Comparison of ENCODE assay signal across 1 cellular context in the genomic region with DNA sequence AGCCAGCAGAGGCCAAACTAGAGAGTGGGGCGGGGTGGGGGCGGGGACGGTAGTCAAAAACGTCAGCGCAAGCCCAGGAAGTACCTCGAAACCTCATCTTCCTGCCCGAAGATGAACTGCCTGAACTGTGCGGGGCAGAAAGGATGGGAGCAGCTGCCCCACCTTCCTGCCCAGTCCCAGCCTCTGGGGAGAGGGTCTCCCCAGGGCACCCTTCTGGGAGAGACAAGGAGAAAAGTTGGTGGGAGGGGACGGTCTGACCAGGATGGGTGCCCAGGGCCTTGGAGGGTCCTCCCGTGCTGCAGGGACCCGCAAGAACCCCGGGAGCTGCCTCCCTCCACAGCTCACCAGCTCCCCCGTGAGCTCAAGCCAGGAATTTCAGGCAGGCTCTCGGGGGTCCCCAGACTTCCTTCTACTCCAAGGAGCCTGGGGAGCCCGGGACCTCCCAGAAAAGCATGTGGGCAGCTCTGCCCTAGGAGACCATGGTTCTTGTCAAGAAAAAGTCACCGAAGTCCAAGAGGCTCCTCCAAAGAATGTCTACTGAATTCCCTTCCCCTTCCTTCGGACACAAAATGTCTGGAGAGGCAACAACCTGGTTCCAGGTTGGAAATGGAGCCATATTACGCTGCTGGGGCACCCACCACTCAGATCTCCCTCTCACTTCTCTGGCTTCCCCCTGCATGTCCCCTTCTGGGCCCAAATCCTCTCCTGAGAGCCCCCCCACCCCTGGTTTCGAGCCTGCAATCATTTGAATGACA.
TF ChIP-seq lines count a peak whose summit lies in the region.

No MANE protein-coding gene starts in this region.

TF ChIP-seq in HepG2, 621 proteins besides CTCF, POLR2A, EP300 and RAD21 (continued from another document):
- peak; percentile 38; the same call in 1 of the 2 replicates for TF ChIP-seq ZNF333 (CRISPR knock-in tag; IDR thresholded peaks at IDR 0.05; ENCODE audit: borderline replicate concordance)
- TF ChIP-seq, protein P1, sequence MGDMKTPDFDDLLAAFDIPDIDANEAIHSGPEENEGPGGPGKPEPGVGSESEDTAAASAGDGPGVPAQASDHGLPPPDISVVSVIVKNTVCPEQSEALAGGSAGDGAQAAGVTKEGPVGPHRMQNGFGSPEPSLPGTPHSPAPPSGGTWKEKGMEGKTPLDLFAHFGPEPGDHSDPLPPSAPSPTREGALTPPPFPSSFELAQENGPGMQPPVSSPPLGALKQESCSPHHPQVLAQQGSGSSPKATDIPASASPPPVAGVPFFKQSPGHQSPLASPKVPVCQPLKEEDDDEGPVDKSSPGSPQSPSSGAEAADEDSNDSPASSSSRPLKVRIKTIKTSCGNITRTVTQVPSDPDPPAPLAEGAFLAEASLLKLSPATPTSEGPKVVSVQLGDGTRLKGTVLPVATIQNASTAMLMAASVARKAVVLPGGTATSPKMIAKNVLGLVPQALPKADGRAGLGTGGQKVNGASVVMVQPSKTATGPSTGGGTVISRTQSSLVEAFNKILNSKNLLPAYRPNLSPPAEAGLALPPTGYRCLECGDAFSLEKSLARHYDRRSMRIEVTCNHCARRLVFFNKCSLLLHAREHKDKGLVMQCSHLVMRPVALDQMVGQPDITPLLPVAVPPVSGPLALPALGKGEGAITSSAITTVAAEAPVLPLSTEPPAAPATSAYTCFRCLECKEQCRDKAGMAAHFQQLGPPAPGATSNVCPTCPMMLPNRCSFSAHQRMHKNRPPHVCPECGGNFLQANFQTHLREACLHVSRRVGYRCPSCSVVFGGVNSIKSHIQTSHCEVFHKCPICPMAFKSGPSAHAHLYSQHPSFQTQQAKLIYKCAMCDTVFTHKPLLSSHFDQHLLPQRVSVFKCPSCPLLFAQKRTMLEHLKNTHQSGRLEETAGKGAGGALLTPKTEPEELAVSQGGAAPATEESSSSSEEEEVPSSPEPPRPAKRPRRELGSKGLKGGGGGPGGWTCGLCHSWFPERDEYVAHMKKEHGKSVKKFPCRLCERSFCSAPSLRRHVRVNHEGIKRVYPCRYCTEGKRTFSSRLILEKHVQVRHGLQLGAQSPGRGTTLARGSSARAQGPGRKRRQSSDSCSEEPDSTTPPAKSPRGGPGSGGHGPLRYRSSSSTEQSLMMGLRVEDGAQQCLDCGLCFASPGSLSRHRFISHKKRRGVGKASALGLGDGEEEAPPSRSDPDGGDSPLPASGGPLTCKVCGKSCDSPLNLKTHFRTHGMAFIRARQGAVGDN (CRISPR knock-in tag; IDR thresholded peaks at IDR 0.05): peak; percentile 36
- 0 out of 2 replicates have a peak, but pooled peaks have one; percentile 41 for TF ChIP-seq ZNF614 (CRISPR knock-in tag; IDR thresholded peaks at IDR 0.05; ENCODE audit: borderline replicate concordance)
- TF ChIP-seq, protein P2, sequence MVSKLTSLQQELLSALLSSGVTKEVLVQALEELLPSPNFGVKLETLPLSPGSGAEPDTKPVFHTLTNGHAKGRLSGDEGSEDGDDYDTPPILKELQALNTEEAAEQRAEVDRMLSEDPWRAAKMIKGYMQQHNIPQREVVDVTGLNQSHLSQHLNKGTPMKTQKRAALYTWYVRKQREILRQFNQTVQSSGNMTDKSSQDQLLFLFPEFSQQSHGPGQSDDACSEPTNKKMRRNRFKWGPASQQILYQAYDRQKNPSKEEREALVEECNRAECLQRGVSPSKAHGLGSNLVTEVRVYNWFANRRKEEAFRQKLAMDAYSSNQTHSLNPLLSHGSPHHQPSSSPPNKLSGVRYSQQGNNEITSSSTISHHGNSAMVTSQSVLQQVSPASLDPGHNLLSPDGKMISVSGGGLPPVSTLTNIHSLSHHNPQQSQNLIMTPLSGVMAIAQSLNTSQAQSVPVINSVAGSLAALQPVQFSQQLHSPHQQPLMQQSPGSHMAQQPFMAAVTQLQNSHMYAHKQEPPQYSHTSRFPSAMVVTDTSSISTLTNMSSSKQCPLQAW (CRISPR knock-in tag; IDR thresholded peaks at IDR 0.05): peak; percentile 28; the same call in 1 of the 2 replicates
- TF ChIP-seq STAG1 (CRISPR knock-in tag; IDR thresholded peaks at IDR 0.05): peak; percentile 83
- 0 out of 2 replicates have a peak, but pooled peaks have one; percentile 11 for TF ChIP-seq ZFY (CRISPR knock-in tag; IDR thresholded peaks at IDR 0.05)
- no peak for TF ChIP-seq FOXM1 (CRISPR knock-in tag; IDR thresholded peaks at IDR 0.05)
- TF ChIP-seq, protein P3, sequence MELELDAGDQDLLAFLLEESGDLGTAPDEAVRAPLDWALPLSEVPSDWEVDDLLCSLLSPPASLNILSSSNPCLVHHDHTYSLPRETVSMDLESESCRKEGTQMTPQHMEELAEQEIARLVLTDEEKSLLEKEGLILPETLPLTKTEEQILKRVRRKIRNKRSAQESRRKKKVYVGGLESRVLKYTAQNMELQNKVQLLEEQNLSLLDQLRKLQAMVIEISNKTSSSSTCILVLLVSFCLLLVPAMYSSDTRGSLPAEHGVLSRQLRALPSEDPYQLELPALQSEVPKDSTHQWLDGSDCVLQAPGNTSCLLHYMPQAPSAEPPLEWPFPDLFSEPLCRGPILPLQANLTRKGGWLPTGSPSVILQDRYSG (CRISPR knock-in tag; IDR thresholded peaks at IDR 0.05): no peak
- TF ChIP-seq ZNF558 (CRISPR knock-in tag; IDR thresholded peaks at IDR 0.05; ENCODE audit: borderline replicate concordance): no peak
- no peak for TF ChIP-seq ZNF180 (CRISPR knock-in tag; IDR thresholded peaks at IDR 0.05; ENCODE audit: borderline replicate concordance, low read depth)
- TF ChIP-seq SETDB1 (CRISPR knock-in tag; IDR thresholded peaks at IDR 0.05; ENCODE audit: borderline replicate concordance): no peak
- TF ChIP-seq, protein P4, sequence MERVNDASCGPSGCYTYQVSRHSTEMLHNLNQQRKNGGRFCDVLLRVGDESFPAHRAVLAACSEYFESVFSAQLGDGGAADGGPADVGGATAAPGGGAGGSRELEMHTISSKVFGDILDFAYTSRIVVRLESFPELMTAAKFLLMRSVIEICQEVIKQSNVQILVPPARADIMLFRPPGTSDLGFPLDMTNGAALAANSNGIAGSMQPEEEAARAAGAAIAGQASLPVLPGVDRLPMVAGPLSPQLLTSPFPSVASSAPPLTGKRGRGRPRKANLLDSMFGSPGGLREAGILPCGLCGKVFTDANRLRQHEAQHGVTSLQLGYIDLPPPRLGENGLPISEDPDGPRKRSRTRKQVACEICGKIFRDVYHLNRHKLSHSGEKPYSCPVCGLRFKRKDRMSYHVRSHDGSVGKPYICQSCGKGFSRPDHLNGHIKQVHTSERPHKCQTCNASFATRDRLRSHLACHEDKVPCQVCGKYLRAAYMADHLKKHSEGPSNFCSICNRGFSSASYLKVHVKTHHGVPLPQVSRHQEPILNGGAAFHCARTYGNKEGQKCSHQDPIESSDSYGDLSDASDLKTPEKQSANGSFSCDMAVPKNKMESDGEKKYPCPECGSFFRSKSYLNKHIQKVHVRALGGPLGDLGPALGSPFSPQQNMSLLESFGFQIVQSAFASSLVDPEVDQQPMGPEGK (CRISPR knock-in tag; IDR thresholded peaks at IDR 0.05): no peak
- no peak for TF ChIP-seq ZNF264 (CRISPR knock-in tag; IDR thresholded peaks at IDR 0.05)
- TF ChIP-seq, protein P5, sequence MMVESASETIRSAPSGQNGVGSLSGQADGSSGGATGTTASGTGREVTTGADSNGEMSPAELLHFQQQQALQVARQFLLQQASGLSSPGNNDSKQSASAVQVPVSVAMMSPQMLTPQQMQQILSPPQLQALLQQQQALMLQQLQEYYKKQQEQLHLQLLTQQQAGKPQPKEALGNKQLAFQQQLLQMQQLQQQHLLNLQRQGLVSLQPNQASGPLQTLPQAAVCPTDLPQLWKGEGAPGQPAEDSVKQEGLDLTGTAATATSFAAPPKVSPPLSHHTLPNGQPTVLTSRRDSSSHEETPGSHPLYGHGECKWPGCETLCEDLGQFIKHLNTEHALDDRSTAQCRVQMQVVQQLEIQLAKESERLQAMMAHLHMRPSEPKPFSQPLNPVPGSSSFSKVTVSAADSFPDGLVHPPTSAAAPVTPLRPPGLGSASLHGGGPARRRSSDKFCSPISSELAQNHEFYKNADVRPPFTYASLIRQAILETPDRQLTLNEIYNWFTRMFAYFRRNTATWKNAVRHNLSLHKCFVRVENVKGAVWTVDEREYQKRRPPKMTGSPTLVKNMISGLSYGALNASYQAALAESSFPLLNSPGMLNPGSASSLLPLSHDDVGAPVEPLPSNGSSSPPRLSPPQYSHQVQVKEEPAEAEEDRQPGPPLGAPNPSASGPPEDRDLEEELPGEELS (CRISPR knock-in tag; IDR thresholded peaks at IDR 0.05): 0 out of 2 replicates have a peak, but pooled peaks have one; percentile 13
- no peak for TF ChIP-seq ZNF263 (CRISPR knock-in tag; IDR thresholded peaks at IDR 0.05)
- TF ChIP-seq PCBP2 (optimal IDR thresholded peaks at IDR 0.05; ENCODE audit: low read depth, low read length, poor library complexity, severe bottlenecking): no peak
- TF ChIP-seq, protein P6, sequence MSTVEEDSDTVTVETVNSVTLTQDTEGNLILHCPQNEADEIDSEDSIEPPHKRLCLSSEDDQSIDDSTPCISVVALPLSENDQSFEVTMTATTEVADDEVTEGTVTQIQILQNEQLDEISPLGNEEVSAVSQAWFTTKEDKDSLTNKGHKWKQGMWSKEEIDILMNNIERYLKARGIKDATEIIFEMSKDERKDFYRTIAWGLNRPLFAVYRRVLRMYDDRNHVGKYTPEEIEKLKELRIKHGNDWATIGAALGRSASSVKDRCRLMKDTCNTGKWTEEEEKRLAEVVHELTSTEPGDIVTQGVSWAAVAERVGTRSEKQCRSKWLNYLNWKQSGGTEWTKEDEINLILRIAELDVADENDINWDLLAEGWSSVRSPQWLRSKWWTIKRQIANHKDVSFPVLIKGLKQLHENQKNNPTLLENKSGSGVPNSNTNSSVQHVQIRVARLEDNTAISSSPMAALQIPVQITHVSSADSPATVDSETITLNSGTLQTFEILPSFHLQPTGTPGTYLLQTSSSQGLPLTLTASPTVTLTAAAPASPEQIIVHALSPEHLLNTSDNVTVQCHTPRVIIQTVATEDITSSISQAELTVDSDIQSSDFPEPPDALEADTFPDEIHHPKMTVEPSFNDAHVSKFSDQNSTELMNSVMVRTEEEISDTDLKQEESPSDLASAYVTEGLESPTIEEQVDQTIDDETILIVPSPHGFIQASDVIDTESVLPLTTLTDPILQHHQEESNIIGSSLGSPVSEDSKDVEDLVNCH (CRISPR knock-in tag; IDR thresholded peaks at IDR 0.05): no peak
- 0 out of 2 replicates have a peak, but pooled peaks have one; percentile 29 for TF ChIP-seq ZFP90 (CRISPR knock-in tag; IDR thresholded peaks at IDR 0.05; ENCODE audit: borderline replicate concordance)
- no peak for TF ChIP-seq MBD4 (IDR thresholded peaks at IDR 0.05; ENCODE audit: borderline replicate concordance, low read length)
- TF ChIP-seq, protein P7, sequence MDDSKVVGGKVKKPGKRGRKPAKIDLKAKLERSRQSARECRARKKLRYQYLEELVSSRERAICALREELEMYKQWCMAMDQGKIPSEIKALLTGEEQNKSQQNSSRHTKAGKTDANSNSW (CRISPR knock-in tag; IDR thresholded peaks at IDR 0.05; ENCODE audit: borderline replicate concordance): no peak
- no peak for TF ChIP-seq ZNF431 (CRISPR knock-in tag; IDR thresholded peaks at IDR 0.05; ENCODE audit: borderline replicate concordance, low read depth)
- peak; percentile 74 for TF ChIP-seq TEAD3 (CRISPR knock-in tag; optimal IDR thresholded peaks at IDR 0.05; ENCODE audit: borderline replicate concordance)
- no peak for TF ChIP-seq ZSCAN25 (CRISPR knock-in tag; IDR thresholded peaks at IDR 0.05)
- 0 out of 2 replicates have a peak, but pooled peaks have one; percentile 26 for TF ChIP-seq EED (CRISPR knock-in tag; IDR thresholded peaks at IDR 0.05)
- no peak for TF ChIP-seq ZNF3 (CRISPR knock-in tag; IDR thresholded peaks at IDR 0.05)
- TF ChIP-seq PHF5A (CRISPR knock-in tag; IDR thresholded peaks at IDR 0.05; ENCODE audit: low read depth, unreplicated experiment): no peak
- TF ChIP-seq ZFP82 (CRISPR knock-in tag; IDR thresholded peaks at IDR 0.05; ENCODE audit: borderline replicate concordance): no peak
- TF ChIP-seq ZBTB7B (CRISPR knock-in tag; IDR thresholded peaks at IDR 0.05): peak; percentile 83
- 0 out of 2 replicates have a peak, but pooled peaks have one; percentile 22 for TF ChIP-seq ZNF501 (CRISPR knock-in tag; IDR thresholded peaks at IDR 0.05)
- peak; percentile 29 for TF ChIP-seq XRCC5 (optimal IDR thresholded peaks at IDR 0.05; ENCODE audit: low read length)
- TF ChIP-seq KLF13 (CRISPR knock-in tag; IDR thresholded peaks at IDR 0.05): no peak
- no peak for TF ChIP-seq ZNF598 (CRISPR knock-in tag; IDR thresholded peaks at IDR 0.05; ENCODE audit: borderline replicate concordance)
- TF ChIP-seq, protein P8, sequence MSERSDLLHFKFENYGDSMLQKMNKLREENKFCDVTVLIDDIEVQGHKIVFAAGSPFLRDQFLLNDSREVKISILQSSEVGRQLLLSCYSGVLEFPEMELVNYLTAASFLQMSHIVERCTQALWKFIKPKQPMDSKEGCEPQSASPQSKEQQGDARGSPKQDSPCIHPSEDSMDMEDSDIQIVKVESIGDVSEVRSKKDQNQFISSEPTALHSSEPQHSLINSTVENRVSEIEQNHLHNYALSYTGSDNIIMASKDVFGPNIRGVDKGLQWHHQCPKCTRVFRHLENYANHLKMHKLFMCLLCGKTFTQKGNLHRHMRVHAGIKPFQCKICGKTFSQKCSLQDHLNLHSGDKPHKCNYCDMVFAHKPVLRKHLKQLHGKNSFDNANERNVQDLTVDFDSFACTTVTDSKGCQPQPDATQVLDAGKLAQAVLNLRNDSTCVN (CRISPR knock-in tag; IDR thresholded peaks at IDR 0.05; ENCODE audit: borderline replicate concordance): 0 out of 2 replicates have a peak, but pooled peaks have one; percentile 25
